Comparison of ENCODE assay signal across 8 cellular contexts in the genomic region with DNA sequence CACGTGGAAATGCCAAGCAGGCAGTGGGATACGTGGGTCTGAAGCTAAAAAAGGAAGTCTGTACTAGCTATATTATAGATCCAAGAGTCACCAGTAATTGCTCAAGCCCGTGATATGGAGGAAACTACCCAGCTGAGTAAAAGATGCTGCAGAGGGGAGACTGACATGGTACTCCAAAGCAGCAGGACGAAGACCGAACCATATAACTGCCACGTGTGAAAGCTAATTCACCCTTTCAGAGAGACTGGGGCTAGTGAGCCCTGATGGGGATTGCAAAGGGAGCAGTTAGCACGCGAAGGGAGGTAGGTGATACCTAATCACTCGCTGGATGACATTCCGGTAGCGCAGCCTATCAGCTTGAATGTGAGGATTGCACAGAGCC. TPM values are rescaled to one million over a fixed set of nuclear protein-coding genes. Genes with fewer than 3 reads are reported as not detected.
A peak's percentile ranks its signal among the peaks of the same experiment; 100 is the strongest.
DNase-seq lines count a peak whose midpoint lies in the region; ATAC-seq and TF ChIP-seq lines count a peak whose summit lies in the region.

No MANE protein-coding gene starts in this region.

- no peaks in the 10 kb centered on the region for H3K9me3 Mint-ChIP-seq in HFFc6
- H3K9me3 Mint-ChIP-seq in activated naive CD8-positive, alpha-beta T cell treated with anti-CD3 and anti-CD28 coated beads, Interleukin-2, amount 50 U/mL, for 24 hours: no peaks in the 10 kb centered on the region

- H3K36me3 Mint-ChIP-seq in HFFc6 (ENCODE audit: low read depth): peaks cover 23% of the 10 kb centered on the region
- peaks cover 61% of the 10 kb centered on the region for H3K36me3 Mint-ChIP-seq in activated naive CD8-positive, alpha-beta T cell treated with anti-CD3 and anti-CD28 coated beads, Interleukin-2, amount 50 U/mL, for 24 hours (ENCODE audit: low read depth)

- H3K9me3 ChIP-seq in subcutaneous abdominal adipose tissue (ENCODE audit: control insufficient read depth in 5 of 5, low read length in 5 of 5): no peaks in the 10 kb centered on the region

- peak overlapping the region; percentile 86 to 99 (median 90) for H3K4me3 ChIP-seq in subcutaneous abdominal adipose tissue (ENCODE audit: low read depth in 1 of 5, low read length in 5 of 5)

- no peaks in the 10 kb centered on the region for H3K27me3 ChIP-seq in subcutaneous abdominal adipose tissue (ENCODE audit: control insufficient read depth in 5 of 5, insufficient read depth in 4 of 5, low read length in 5 of 5)

- H3K4me1 ChIP-seq in subcutaneous abdominal adipose tissue (ENCODE audit: control insufficient read depth in 5 of 5, insufficient read depth in 5 of 5, low read length in 5 of 5): peaks cover 9 to 30% (median 26%) of the 10 kb centered on the region in 5 donors

- peak overlapping the region; percentile 97 for H3K27ac Mint-ChIP-seq in HFFc6
- peak overlapping the region; percentile 98 for H3K27ac Mint-ChIP-seq in activated naive CD8-positive, alpha-beta T cell treated with anti-CD3 and anti-CD28 coated beads, Interleukin-2, amount 50 U/mL, for 24 hours

- no peaks in the 10 kb centered on the region for H3K27me3 Mint-ChIP-seq in HFFc6 (ENCODE audit: insufficient read depth)
- H3K27me3 Mint-ChIP-seq in activated naive CD8-positive, alpha-beta T cell treated with anti-CD3 and anti-CD28 coated beads, Interleukin-2, amount 50 U/mL, for 24 hours: peaks cover 3% of the 10 kb centered on the region

- H3K36me3 ChIP-seq in subcutaneous abdominal adipose tissue (ENCODE audit: control insufficient read depth in 5 of 5, insufficient read depth in 5 of 5, low read length in 5 of 5): peaks cover 7 to 38% (median 26%) of the 10 kb centered on the region in 5 donors

- ATAC-seq in activated naive CD8-positive, alpha-beta T cell treated with anti-CD3 and anti-CD28 coated beads, Interleukin-2, amount 50 U/mL, for 24 hours: no peak

- DNase-seq in NCI-H2171 (lab: John Stamatoyannopoulos, UW) (peak; percentile 72), NCI-H2171 treated with DMSO at 0.1 percent for 48 hours (lab: John Stamatoyannopoulos, UW) (no peak), HFFc6 (peak; percentile 0), NCI-H128 (lab: John Stamatoyannopoulos, UW; ENCODE audit: unreplicated experiment) (peak; percentile 64), iPS-NIHi11 (ENCODE audit: low spot score) (peak; percentile 54)
- no peak for DNase-seq in activated naive CD8-positive, alpha-beta T cell treated with anti-CD3 and anti-CD28 coated beads, Interleukin-2, amount 50 U/mL, for 24 hours
- DNase-seq in stimulated activated CD4-positive, alpha-beta T cell treated with anti-CD3 and anti-CD28 coated beads, Interleukin-4, amount 100 ng/mL, for 24 hours: no peak

- peak overlapping the region; percentile 71 to 99 (median 89) for H3K9ac ChIP-seq in subcutaneous abdominal adipose tissue (ENCODE audit: low read length in 5 of 5)

- H3K4me3 Mint-ChIP-seq in HFFc6: peak overlapping the region; percentile 89
- peak overlapping the region; percentile 99 for H3K4me3 Mint-ChIP-seq in activated naive CD8-positive, alpha-beta T cell treated with anti-CD3 and anti-CD28 coated beads, Interleukin-2, amount 50 U/mL, for 24 hours

- peaks cover 30% of the 10 kb centered on the region for H3K4me1 Mint-ChIP-seq in HFFc6 (ENCODE audit: low read depth)
- H3K4me1 Mint-ChIP-seq in activated naive CD8-positive, alpha-beta T cell treated with anti-CD3 and anti-CD28 coated beads, Interleukin-2, amount 50 U/mL, for 24 hours: peaks cover 62% of the 10 kb centered on the region

- no peak for TF ChIP-seq CTCF in HFFc6 (IDR thresholded peaks at IDR 0.05)

- H3K27ac ChIP-seq in subcutaneous abdominal adipose tissue (ENCODE audit: low read depth, low read length): peak overlapping the region; percentile 98

RNA-seq across cellular contexts. Expression of a gene that starts 0.3 kb away (rescaled TPM):
- total RNA-seq in HFFc6 (2021; fragmentation: NEBNext Ultra II Directional; extraction: Animal tissue kit (Norgen Biotek cat#: 25700)): 10 to 100 TPM; 12.6 to 14.0 (median 13.3) TPM

RNA-seq across cellular contexts. Expression of a gene that starts 0.8 kb away (rescaled TPM):
- 1 to 10 TPM; 5.7 to 9.9 (median 8.8) TPM for total RNA-seq in HFFc6 (2021; fragmentation: NEBNext Ultra II Directional; extraction: Animal tissue kit (Norgen Biotek cat#: 25700))

RNA-seq across cellular contexts. Expression of a gene that starts 16.9 kb away (rescaled TPM):
- under 1 TPM in 2 of 6 experiments, not detected in 4; 0.41 to 0.59 TPM for total RNA-seq in HFFc6 (2021; fragmentation: NEBNext Ultra II Directional; extraction: Animal tissue kit (Norgen Biotek cat#: 25700))

RNA-seq across cellular contexts. Expression of a gene that starts 24.8 kb away (rescaled TPM):
- total RNA-seq in HFFc6 (2021; fragmentation: NEBNext Ultra II Directional; extraction: Animal tissue kit (Norgen Biotek cat#: 25700)): 10 to 100 TPM; 34.6 to 49.1 (median 38.7) TPM

RNA-seq across cellular contexts. Expression of a gene that starts 32.8 kb away (rescaled TPM):
- 1 to 10 TPM in 4 of 6 experiments, under 1 TPM in 2; 0.71 to 1.3 (median 1.0) TPM for total RNA-seq in HFFc6 (2021; fragmentation: NEBNext Ultra II Directional; extraction: Animal tissue kit (Norgen Biotek cat#: 25700))

Comparison
In these comparisons a context has a peak if more than half of its experiments do, and no peak if none do; other contexts are left out.
1. DNase-seq: peak in NCI-H2171 (single experiment), HFFc6 (single experiment), NCI-H128 (single experiment) and iPS-NIHi11 (single experiment); none in NCI-H2171 treated with DMSO at 0.1 percent for 48 hours (single experiment), activated naive CD8-positive, alpha-beta T cell treated with anti-CD3 and anti-CD28 coated beads, Interleukin-2, amount 50 U/mL, for 24 hours (single experiment) and stimulated activated CD4-positive, alpha-beta T cell treated with anti-CD3 and anti-CD28 coated beads, Interleukin-4, amount 100 ng/mL, for 24 hours (single experiment).